Comparison of ENCODE assay signal across 8 cellular contexts in genomic region chr17:82292251-82293154, GRCh38.
A peak's percentile ranks its signal among the peaks of the same experiment; 100 is the strongest.
DNase-seq lines count a peak whose midpoint lies in the region; ATAC-seq and TF ChIP-seq lines count a peak whose summit lies in the region.

No MANE protein-coding gene starts in this region.

- H3K27me3 Mint-ChIP-seq in effector memory CD8-positive, alpha-beta T cell = no peaks in the 10 kb centered on the region

- peak; percentile 94 for DNase-seq in COLO668 (lab: John Stamatoyannopoulos, UW; ENCODE audit: unreplicated experiment)
- DNase-seq in GM20000 (ENCODE audit: low spot score) = peak; percentile 99
- DNase-seq in HS-5 (ENCODE audit: low read depth) = peak; percentile 85
- peak; percentile 61 for DNase-seq in NK-92 (lab: John Stamatoyannopoulos, UW; ENCODE audit: unreplicated experiment)
- DNase-seq in activated CD8-positive, alpha-beta memory T cell treated with anti-CD3 and anti-CD28 coated beads for 24 hours = peak; percentile 92
- DNase-seq in effector memory CD8-positive, alpha-beta T cell = peak; percentile 87 to 88 (median 88)
- DNase-seq in medulla oblongata (ENCODE audit: extremely low spot score) = peak; percentile 98
- DNase-seq in stimulated activated CD4-positive, alpha-beta T cell treated with anti-CD3 and anti-CD28 coated beads, TNF-alpha, amount 100 ng/mL, for 48 hours (ENCODE audit: low read depth in 3 of 3) = peak; percentile 85 to 89 (median 86)

- peak; percentile 83 for ATAC-seq in effector memory CD8-positive, alpha-beta T cell (replicated peaks)

- peak overlapping the region; percentile 83 to 84 for H3K4me3 Mint-ChIP-seq in effector memory CD8-positive, alpha-beta T cell

- H3K4me1 Mint-ChIP-seq in effector memory CD8-positive, alpha-beta T cell (ENCODE audit: low read depth in 2 of 2) = peaks cover 15 to 20% of the 10 kb centered on the region in 2 donors

- H3K27ac Mint-ChIP-seq in effector memory CD8-positive, alpha-beta T cell = peak overlapping the region; percentile 91 to 93

- TF ChIP-seq CTCF in GM20000 (IDR thresholded peaks at IDR 0.05; ENCODE audit: extremely low read depth, missing control alignments) = no peak

- peaks cover 0 to 2% of the 10 kb centered on the region in 2 donors for H3K9me3 Mint-ChIP-seq in effector memory CD8-positive, alpha-beta T cell

- peaks cover 25% of the 10 kb centered on the region for H3K36me3 Mint-ChIP-seq in effector memory CD8-positive, alpha-beta T cell (ENCODE audit: insufficient read depth)

Comparison
In these comparisons a context has a peak if more than half of its experiments do, and no peak if none do; other contexts are left out.
1. Peak in every context shown above with its lines: DNase-seq and ATAC-seq.